In the genomic region with DNA sequence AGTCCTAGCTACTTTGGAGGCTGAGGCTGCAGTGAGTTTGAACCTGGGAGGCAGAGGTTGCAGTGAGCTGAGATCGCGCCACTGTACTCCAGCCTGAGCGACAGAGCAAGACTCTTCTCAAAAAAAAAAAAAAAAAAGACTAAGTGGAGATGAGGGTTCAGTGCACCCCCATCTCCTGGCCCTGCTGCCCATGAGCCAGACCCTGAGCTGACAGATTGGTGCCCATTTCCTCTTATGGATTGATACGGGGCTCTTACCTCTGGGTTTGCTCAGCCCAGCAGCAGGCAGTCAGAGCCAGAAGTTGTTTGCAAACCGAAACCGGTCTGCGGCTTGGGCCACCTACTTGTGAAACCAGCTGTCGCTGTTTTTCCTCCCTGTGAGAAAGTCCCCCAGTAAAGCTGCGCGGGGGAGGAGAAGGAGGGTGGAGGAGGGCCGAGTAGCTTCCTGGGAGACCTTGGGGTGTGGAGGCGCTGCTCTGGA, we compare ENCODE assay signal across 9 cellular contexts. TPM values are rescaled to one million over a fixed set of nuclear protein-coding genes. Genes with fewer than 3 reads are reported as not detected.
DNase-seq lines count a peak whose midpoint lies in the region; ATAC-seq, FAIRE-seq and TF ChIP-seq lines count a peak whose summit lies in the region.
"Had no signal": no experiment of that assay in that cellular context is flagged by ENCODE, and none has a peak within 500 bp of the region (broad histone marks: within the 10 kb centered on the region; RNA-seq: fewer than 3 reads in every experiment).

No MANE protein-coding gene starts in this region.

- H3K36me3 ChIP-seq in CD8-positive, alpha-beta T cell (ENCODE audit: insufficient read depth, low read length), result no peaks in the 10 kb centered on the region
- H3K36me3 ChIP-seq in RWPE2 (ENCODE audit: low read depth) (no peaks in the 10 kb centered on the region), heart right ventricle (no peaks in the 10 kb centered on the region)

- FAIRE-seq in urothelium cell line (lab: Jason Lieb, UNC), result no peak

- intact Hi-C loops in CD8-positive, alpha-beta T cell (cut with DNase I, micrococcal nuclease), result loop anchor here (1.0 to 2.0 kb wide), 3 partner anchors 20 to 38 kb away; no protein-coding TSS in a partner anchor
- intact Hi-C loops in heart right ventricle (cut with DNase I), result loop anchor here in 1 of 10 donors (2.0 kb wide), 1 partner anchor 22 kb away; no protein-coding TSS in a partner anchor

- H3K4me1 Mint-ChIP-seq in CD8-positive, alpha-beta T cell (ENCODE audit: low read depth), result peaks cover 43% of the 10 kb centered on the region

- H3K27me3 Mint-ChIP-seq in CD8-positive, alpha-beta T cell (ENCODE audit: low read depth), result no peaks in the 10 kb centered on the region

- peak; percentile 91 for ATAC-seq in CD8-positive, alpha-beta T cell
- ATAC-seq in GM19455 (IDR thresholded peaks at IDR 0.05; ENCODE audit: unreplicated experiment) (peak; percentile 86), HG03565 (IDR thresholded peaks at IDR 0.05; ENCODE audit: unreplicated experiment) (peak; percentile 90), RWPE2 (ENCODE audit: low read depth) (peak; percentile 39; the same call in 2 of the 3 replicates), heart right ventricle (peak in 7 of 8 donors; percentile 50 to 70 (median 63))

- WGBS in heart right ventricle, 2 donors, result 9 to 15% methylated on average over 12 of the region's 12 CpGs

- H3K36me3 Mint-ChIP-seq in CD8-positive, alpha-beta T cell, result no peaks in the 10 kb centered on the region

- peak overlapping the region; percentile 55 for H3K27ac ChIP-seq in CD8-positive, alpha-beta T cell (ENCODE audit: low read depth, low read length)
- H3K27ac ChIP-seq in RWPE2 (ENCODE audit: poor library complexity, severe bottlenecking), result no peak overlapping the region
- H3K27ac ChIP-seq in heart right ventricle, result peak overlapping the region; percentile 72 to 89 (median 82)

- peak overlapping the region; percentile 95 for H3K27ac Mint-ChIP-seq in CD8-positive, alpha-beta T cell

- H3K27me3 ChIP-seq in CD8-positive, alpha-beta T cell (ENCODE audit: insufficient read depth, low read length), result no peaks in the 10 kb centered on the region
- H3K27me3 ChIP-seq in RWPE2 (ENCODE audit: insufficient read depth, poor library complexity, severe bottlenecking) (no peaks in the 10 kb centered on the region), heart right ventricle (no peaks in the 10 kb centered on the region)

- peak overlapping the region; percentile 44 for H3K4me3 ChIP-seq in CD8-positive, alpha-beta T cell (ENCODE audit: low read depth, low read length)
- H3K4me3 ChIP-seq in RWPE2 (ENCODE audit: severe bottlenecking) (no peak overlapping the region), heart right ventricle (peak overlapping the region in 9 of 10 donors; percentile 33 to 57 (median 52))

- H3K9me3 ChIP-seq in CD8-positive, alpha-beta T cell (ENCODE audit: low read length), result no peaks in the 10 kb centered on the region
- H3K9me3 ChIP-seq in RWPE2 (ENCODE audit: severe bottlenecking) (no peaks in the 10 kb centered on the region), heart right ventricle (peaks cover 0 to 11% (median 0%) of the 10 kb centered on the region in 11 donors)

- H3K4me1 ChIP-seq in CD8-positive, alpha-beta T cell (ENCODE audit: insufficient read depth, low read length), result peaks cover 33% of the 10 kb centered on the region
- H3K4me1 ChIP-seq in RWPE2 (ENCODE audit: insufficient read depth, poor library complexity, severe bottlenecking) (peaks cover 8% of the 10 kb centered on the region), heart right ventricle (peaks cover 6 to 37% (median 30%) of the 10 kb centered on the region in 9 donors)

- no peak for TF ChIP-seq CTCF in CD8-positive, alpha-beta T cell (IDR thresholded peaks at IDR 0.05)
- TF ChIP-seq CTCF in RWPE2 (IDR thresholded peaks at IDR 0.05; ENCODE audit: poor library complexity, severe bottlenecking) (no peak), heart right ventricle (IDR thresholded peaks at IDR 0.05) (no peak)

- CTCF ChIA-PET in CD8-positive, alpha-beta T cell (lab: Charles Lee), result interaction anchor here (0.8 to 4.8 kb wide), 13 partner anchors 10 to 124 kb away, joined by 3 to 33 read pairs (median 4); partner anchors contain the start of gene ARRDC2

- POLR2A ChIA-PET in CD8-positive, alpha-beta T cell (lab: Charles Lee), result interaction anchor here (0.8 to 2.7 kb wide), 16 partner anchors 9 to 237 kb away, joined by 3 to 23 read pairs (median 4); partner anchors contain the start of genes ARRDC2, JUND and PIK3R2

- H3K4me3 Mint-ChIP-seq in CD8-positive, alpha-beta T cell, result peak overlapping the region; percentile 79

- peak; percentile 68 to 89 (median 82) for DNase-seq in CD8-positive, alpha-beta T cell
- DNase-seq in RWPE2 (ENCODE audit: low spot score), result no peak
- DNase-seq in activated gamma-delta T cell treated with anti-CD3 and anti-CD28 coated beads, Interleukin-2, amount 50 U/mL, for 16 hours (ENCODE audit: low read depth), result peak; percentile 80
- peak; percentile 73 to 82 for DNase-seq in heart right ventricle
- DNase-seq in retina, result peak; percentile 43
- DNase-seq in urothelium cell line (ENCODE audit: low spot score), result peak; percentile 32

- H3K9me3 Mint-ChIP-seq in CD8-positive, alpha-beta T cell, result no peaks in the 10 kb centered on the region

RNA-seq across cellular contexts. Expression of gene ARRDC2, which starts 36.9 kb away (rescaled TPM):
- 100 to 1,000 TPM; 288 to 303 TPM for total RNA-seq in CD8-positive, alpha-beta T cell
- total RNA-seq in heart right ventricle, result 10 to 100 TPM in 5 of 10 donors, 1 to 10 TPM in 5; 4.8 to 22.4 (median 10.0) TPM
- polyA plus RNA-seq in heart right ventricle, result 10 to 100 TPM; 19.3 to 45.5 TPM

RNA-seq across cellular contexts. Expression of gene IL12RB1, which starts 41.9 kb away (rescaled TPM):
- total RNA-seq in CD8-positive, alpha-beta T cell, result 10 to 100 TPM; 22.7 to 25.6 TPM
- total RNA-seq in heart right ventricle, result 1 to 10 TPM in 2 of 10 donors, under 1 TPM in 8; 0.24 to 5.4 (median 0.45) TPM
- polyA plus RNA-seq in heart right ventricle, result under 1 TPM; 0.36 to 0.51 TPM
- total RNA-seq: NCI-H460 had no signal

RNA-seq across cellular contexts. Expression of gene MAST3, which starts 52.7 kb away (rescaled TPM):
- 10 to 100 TPM; 13.7 to 15.2 TPM for total RNA-seq in CD8-positive, alpha-beta T cell
- 1 to 10 TPM; 2.8 to 6.4 (median 4.6) TPM for total RNA-seq in heart right ventricle
- polyA plus RNA-seq in heart right ventricle, result 1 to 10 TPM; 1.5 to 2.6 TPM

Comparison
In these comparisons a context has a peak if more than half of its experiments do, and no peak if none do; other contexts are left out.
1. ATAC-seq: peak in every context shown above with its lines; median percentile 91 in CD8-positive, alpha-beta T cell; 90 in HG03565; 86 in GM19455; 63 in heart right ventricle; 39 in RWPE2.
2. RNA of gene ARRDC2, which starts 36.9 kb away (total RNA-seq): 288 to 303 TPM in CD8-positive, alpha-beta T cell; 4.8 to 22.4 TPM in heart right ventricle; every median in the first group is over 10 times any median in the second.